Comparison of ENCODE assay signal across 8 cellular contexts in the genomic region with DNA sequence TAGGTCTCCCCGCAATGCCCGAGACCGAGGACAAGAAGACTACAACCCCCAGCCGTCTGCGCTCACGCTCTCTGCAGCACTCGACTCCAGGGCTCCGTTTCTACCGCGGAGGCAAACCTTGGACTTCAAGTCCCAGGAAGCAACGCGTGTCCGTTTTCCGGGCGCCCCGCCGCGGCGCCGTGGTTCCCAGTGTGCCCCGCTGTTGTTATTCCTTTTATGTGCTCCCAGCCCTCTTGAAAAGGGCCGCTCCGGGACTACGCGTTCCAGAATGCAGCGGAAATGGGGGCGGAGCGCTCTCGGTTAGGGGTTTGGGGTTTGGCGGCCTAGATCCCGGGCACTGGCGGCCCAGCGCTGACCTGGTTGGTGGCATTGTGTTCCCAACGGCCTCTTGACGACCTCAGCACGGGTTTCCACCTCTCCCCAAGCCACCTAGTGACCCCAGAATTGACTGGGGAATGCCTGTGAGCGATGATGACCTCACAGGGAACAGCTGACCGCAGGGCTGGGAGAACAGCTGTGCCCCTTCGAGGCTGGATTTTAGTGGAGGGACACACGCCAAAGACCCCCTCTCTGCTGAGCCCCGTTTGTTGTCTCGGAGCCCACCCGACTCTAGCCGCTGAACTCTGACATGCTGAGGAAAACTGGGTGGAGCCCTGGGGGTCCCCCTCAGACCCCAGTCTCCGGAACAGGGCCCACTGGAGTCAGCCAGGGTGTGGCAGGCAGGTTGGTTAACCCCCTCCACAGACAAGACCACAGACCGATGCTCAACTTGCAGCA. TPM values are rescaled to one million over a fixed set of nuclear protein-coding genes. Genes with fewer than 3 reads are reported as not detected.
DNase-seq lines count a peak whose midpoint lies in the region; ATAC-seq and TF ChIP-seq lines count a peak whose summit lies in the region.

No MANE protein-coding gene starts in this region.

- H3K9ac ChIP-seq in rectal smooth muscle tissue (ENCODE audit: low read length): peak overlapping the region; percentile 33

- peaks cover 2% of the 10 kb centered on the region for H3K36me3 ChIP-seq in rectal smooth muscle tissue (ENCODE audit: control insufficient read depth, insufficient read depth, low read length)
- no peaks in the 10 kb centered on the region for H3K36me3 ChIP-seq in aorta (ENCODE audit: control insufficient read depth in 1 of 2, insufficient read depth in 2 of 2, low read length in 1 of 2)

- H3K4me3 ChIP-seq in astrocyte of the cerebellum (ENCODE audit: low read depth, low read length) (peak overlapping the region; percentile 66), rectal smooth muscle tissue (ENCODE audit: low read length) (peak overlapping the region; percentile 71), aorta (ENCODE audit: low read length in 2 of 2) (peak overlapping the region; percentile 54 to 75)

- intact Hi-C loops in aorta (cut with DNase I): loop anchor here in 1 of 2 donors (2.0 kb wide), 1 partner anchor 29 kb away; the partner anchor contains the start of gene ABCB8

- H3K27me3 ChIP-seq in rectal smooth muscle tissue (ENCODE audit: control insufficient read depth, insufficient read depth, low read length) (no peaks in the 10 kb centered on the region), aorta (ENCODE audit: control insufficient read depth in 1 of 2, insufficient read depth in 2 of 2, low read length in 1 of 2) (no peaks in the 10 kb centered on the region)

- WGBS in aorta, 2 donors: 1 to 2% methylated on average over 46 of the region's 46 CpGs

- in situ Hi-C loops in astrocyte of the cerebellum (cut with HindIII; ENCODE audit: low sequenced_read_pairs): no loop called here

- no peak for TF ChIP-seq CTCF in astrocyte of the cerebellum (IDR thresholded peaks at IDR 0.05; ENCODE audit: low read depth, low read length, missing control alignments)

- H3K27ac ChIP-seq in rectal smooth muscle tissue (ENCODE audit: low read depth, low read length) (peak overlapping the region; percentile 97), aorta (ENCODE audit: low read depth in 1 of 2, low read length in 2 of 2) (peak overlapping the region; percentile 28 to 93)

- DNase-seq in NCI-H2029 (lab: John Stamatoyannopoulos, UW): peak; percentile 99
- peak; percentile 93 for DNase-seq in T-helper 9 cell
- peak; percentile 99 for DNase-seq in astrocyte of the cerebellum (ENCODE audit: low read depth)
- peak; percentile 100 for DNase-seq in hepatic stellate cell (ENCODE audit: low spot score)
- DNase-seq in aorta: peak; percentile 99 to 100

- no peaks in the 10 kb centered on the region for H3K9me3 ChIP-seq in aorta (ENCODE audit: control insufficient read depth, low read length)

- peak; percentile 67 for ATAC-seq in GM18508 (IDR thresholded peaks at IDR 0.05; ENCODE audit: insufficient read depth, unreplicated experiment)
- peak; percentile 90 for ATAC-seq in HG02981 (IDR thresholded peaks at IDR 0.05; ENCODE audit: unreplicated experiment)
- ATAC-seq in aorta (ENCODE audit: low FRiP score): peak; percentile 95

- peaks cover 22% of the 10 kb centered on the region for H3K4me1 ChIP-seq in rectal smooth muscle tissue (ENCODE audit: control insufficient read depth, insufficient read depth, low read length)
- no peaks in the 10 kb centered on the region for H3K4me1 ChIP-seq in aorta (ENCODE audit: control insufficient read depth in 1 of 2, insufficient read depth in 2 of 2, low read length in 2 of 2)

RNA-seq across cellular contexts. Expression of gene CDK5, which starts 0.5 kb away (rescaled TPM):
- 1 to 10 TPM; 4.1 to 6.6 TPM for total RNA-seq in aorta
- 1 to 10 TPM; 6.0 to 8.9 TPM for polyA plus RNA-seq in aorta

RNA-seq across cellular contexts. Expression of gene SLC4A2, which starts 1.2 kb away (rescaled TPM):
- 100 to 1,000 TPM; 118 to 128 TPM for total RNA-seq in aorta
- 100 to 1,000 TPM in 1 of 2 donors, 10 to 100 TPM in 1; 37.1 to 215 TPM for polyA plus RNA-seq in aorta

RNA-seq across cellular contexts. Expression of gene ASIC3, which starts 9.8 kb away (rescaled TPM):
- total RNA-seq in aorta: 1 to 10 TPM; 1.7 to 2.9 TPM
- 1 to 10 TPM in 1 of 2 donors, not detected in 1; 7.1 TPM for polyA plus RNA-seq in aorta

RNA-seq across cellular contexts. Expression of gene FASTK, which starts 22.4 kb away (rescaled TPM):
- total RNA-seq in aorta: 10 to 100 TPM; 45.6 to 56.6 TPM
- polyA plus RNA-seq in aorta: 100 to 1,000 TPM in 1 of 2 donors, 10 to 100 TPM in 1; 58.4 to 216 TPM

RNA-seq across cellular contexts. Expression of gene TMUB1, which starts 25.1 kb away (rescaled TPM):
- total RNA-seq in aorta: 10 to 100 TPM; 32.7 to 33.9 TPM
- 10 to 100 TPM; 19.0 to 72.4 TPM for polyA plus RNA-seq in aorta

Comparison
In these comparisons a context has a peak if more than half of its experiments do, and no peak if none do; other contexts are left out.
1. Peak in every context shown above with its lines: DNase-seq, ATAC-seq, H3K4me3 ChIP-seq and H3K27ac ChIP-seq.